Comparison of ENCODE assay signal across 8 cellular contexts in the genomic region with DNA sequence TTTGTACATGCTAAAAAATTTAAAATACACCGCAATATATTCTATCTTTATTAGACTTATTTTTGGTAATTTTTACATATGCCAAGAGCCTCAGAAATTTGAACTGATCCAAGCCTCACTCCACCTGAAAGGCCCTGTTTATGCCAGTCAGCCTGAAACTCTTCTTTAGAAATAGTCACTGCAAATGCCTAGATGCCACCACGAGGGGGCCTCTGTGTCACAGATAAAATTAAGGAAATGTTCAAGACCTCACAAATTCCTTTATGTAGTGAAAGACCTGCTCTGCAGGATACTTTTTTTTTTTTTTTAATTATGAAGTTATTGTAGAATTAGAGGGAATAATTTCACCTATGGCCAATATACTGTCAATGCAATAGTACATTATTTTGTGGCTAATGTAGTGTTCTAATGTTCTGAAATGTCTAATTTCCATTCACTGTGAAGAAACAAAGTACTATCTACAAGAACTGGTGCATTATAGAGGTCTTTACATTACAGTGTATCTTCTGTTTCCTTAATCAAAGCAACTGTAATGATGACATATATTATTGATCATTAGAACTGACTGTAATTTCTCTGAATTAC.
DNase-seq lines count a peak whose midpoint lies in the region; ATAC-seq, FAIRE-seq and TF ChIP-seq lines count a peak whose summit lies in the region.

No MANE protein-coding gene starts in this region.

- H3K4me3 ChIP-seq in BE2C (ENCODE audit: low read depth, low read length): no peak overlapping the region

- H3K9me3 Mint-ChIP-seq in progenitor cell of endocrine pancreas (ENCODE audit: low read depth): no peaks in the 10 kb centered on the region

- peak overlapping the region; percentile 89 for H3K27ac Mint-ChIP-seq in progenitor cell of endocrine pancreas

- DNase-seq in BE2C (peak; percentile 39), RPMI8226 (peak; percentile 52), germinal center (ENCODE audit: low spot score) (peak; percentile 28), progenitor cell of endocrine pancreas (ENCODE audit: low spot score, unreplicated experiment) (peak; percentile 36), urothelium cell line (ENCODE audit: low spot score) (peak; percentile 60)
- DNase-seq in activated T-helper 9 cell treated with anti-CD3 and anti-CD28 coated beads, Interleukin-2, amount 50 U/mL, for 16 hours (ENCODE audit: low read depth): peak; percentile 60

- ATAC-seq in GM19023 (IDR thresholded peaks at IDR 0.05; ENCODE audit: unreplicated experiment) (peak; percentile 41), HG03521 (IDR thresholded peaks at IDR 0.05; ENCODE audit: unreplicated experiment) (peak; percentile 48)

- peaks cover 29% of the 10 kb centered on the region for H3K4me1 Mint-ChIP-seq in progenitor cell of endocrine pancreas (ENCODE audit: low read depth)

- no peaks in the 10 kb centered on the region for H3K27me3 Mint-ChIP-seq in progenitor cell of endocrine pancreas

- no peaks in the 10 kb centered on the region for H3K36me3 ChIP-seq in BE2C

- TF ChIP-seq CTCF in BE2C (IDR thresholded peaks at IDR 0.05; ENCODE audit: low read depth, low read length): peak; percentile 66
- peak; percentile 85 for TF ChIP-seq CTCF in progenitor cell of endocrine pancreas (IDR thresholded peaks at IDR 0.05; ENCODE audit: unreplicated experiment)

- H3K36me3 Mint-ChIP-seq in progenitor cell of endocrine pancreas (ENCODE audit: insufficient read depth): no peaks in the 10 kb centered on the region

- H3K9me3 ChIP-seq in BE2C: no peaks in the 10 kb centered on the region

- no peak for FAIRE-seq in urothelium cell line (lab: Jason Lieb, UNC)

- H3K27me3 ChIP-seq in BE2C: no peaks in the 10 kb centered on the region

- H3K4me1 ChIP-seq in BE2C: no peaks in the 10 kb centered on the region

- no peak overlapping the region for H3K4me3 Mint-ChIP-seq in progenitor cell of endocrine pancreas (ENCODE audit: low read depth)
